In the genomic region with DNA sequence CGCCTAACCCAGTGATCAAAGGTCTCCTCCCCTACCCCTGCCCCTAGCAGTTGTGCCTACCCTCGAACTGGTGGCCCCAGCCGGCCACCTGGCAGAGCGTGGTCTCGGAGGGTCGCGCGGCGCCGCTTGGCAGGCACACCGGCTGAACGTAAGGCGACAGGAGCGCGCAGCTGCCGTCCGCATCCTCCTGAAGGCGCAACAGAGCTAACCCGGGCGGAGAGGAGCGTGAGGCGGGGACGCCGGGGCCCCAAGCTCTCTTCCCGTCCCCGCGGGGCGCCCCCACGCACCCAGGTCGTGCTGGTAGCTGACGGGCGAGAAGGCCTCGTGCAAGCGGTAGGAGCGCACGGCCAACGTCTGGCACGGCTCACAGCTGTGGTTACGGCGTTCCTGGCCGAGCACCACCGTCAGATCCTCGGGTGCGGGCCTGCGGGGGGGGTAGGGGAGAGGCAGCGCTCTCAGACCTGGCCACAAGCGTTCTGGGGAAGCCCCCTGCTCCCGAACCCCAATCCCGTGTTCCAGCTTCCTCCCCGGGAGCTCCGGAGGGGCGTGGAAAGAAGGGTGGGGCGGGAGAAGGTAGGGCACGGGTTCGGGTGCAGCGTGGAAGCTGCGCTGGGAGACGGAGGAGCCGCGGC, we compare ENCODE assay signal across 7 cellular contexts. TPM values are rescaled to one million over a fixed set of nuclear protein-coding genes. Genes with fewer than 3 reads are reported as not detected.
DNase-seq lines count a peak whose midpoint lies in the region; ATAC-seq and TF ChIP-seq lines count a peak whose summit lies in the region.
"Had no signal": no experiment of that assay in that cellular context is flagged by ENCODE, and none has a peak within 500 bp of the region (broad histone marks: within the 10 kb centered on the region; RNA-seq: fewer than 3 reads in every experiment).

No MANE protein-coding gene starts in this region.

- ATAC-seq in GM18909 (IDR thresholded peaks at IDR 0.05; ENCODE audit: poor library complexity, unreplicated experiment) (peak; percentile 21), HG03342 (IDR thresholded peaks at IDR 0.05; ENCODE audit: unreplicated experiment) (peak; percentile 19)
- peak; percentile 21 for ATAC-seq in activated CD8-positive, alpha-beta T cell treated with anti-CD3 and anti-CD28 coated beads, Interleukin-2, amount 10 ng/mL, durations not matched to agents 7 days and 5 days

- no peaks in the 10 kb centered on the region for H3K36me3 ChIP-seq in iPS-20b (ENCODE audit: insufficient read depth, low read depth, low read length)
- H3K36me3 ChIP-seq in vagina, result no peaks in the 10 kb centered on the region

- H3K9ac ChIP-seq in iPS-20b (ENCODE audit: low read depth, low read length), result no peak overlapping the region

- H3K36me3 Mint-ChIP-seq in activated CD8-positive, alpha-beta T cell treated with anti-CD3 and anti-CD28 coated beads, Interleukin-2, amount 10 ng/mL, durations not matched to agents 7 days and 5 days (ENCODE audit: low read depth), result no peaks in the 10 kb centered on the region

- H3K4me3 ChIP-seq in iPS-20b (ENCODE audit: low read length) (peak overlapping the region; percentile 47), vagina (peak overlapping the region; percentile 51 to 64)

- H3K27me3 ChIP-seq in iPS-20b (ENCODE audit: insufficient read depth, low read length) (peaks cover 89% of the 10 kb centered on the region), vagina (peaks cover 17% of the 10 kb centered on the region)

- no peak overlapping the region for H3K27ac ChIP-seq in iPS-20b (ENCODE audit: low read length)
- H3K27ac ChIP-seq in vagina, result peak overlapping the region; percentile 60

- intact Hi-C loops in vagina (cut with DNase I), result loop anchor here (2.0 kb wide), 1 partner anchor 45 kb away; no protein-coding TSS in a partner anchor

- H3K27ac Mint-ChIP-seq in activated CD8-positive, alpha-beta T cell treated with anti-CD3 and anti-CD28 coated beads, Interleukin-2, amount 10 ng/mL, durations not matched to agents 7 days and 5 days, result peak overlapping the region; percentile 74

- H3K4me1 Mint-ChIP-seq in activated CD8-positive, alpha-beta T cell treated with anti-CD3 and anti-CD28 coated beads, Interleukin-2, amount 10 ng/mL, durations not matched to agents 7 days and 5 days (ENCODE audit: low read depth), result peaks cover 48% of the 10 kb centered on the region

- DNase-seq in activated CD8-positive, alpha-beta T cell treated with anti-CD3 and anti-CD28 coated beads, Interleukin-2, amount 10 ng/mL, durations not matched to agents 7 days and 5 days, result peak; percentile 68
- DNase-seq in vagina (ENCODE audit: extremely low spot score in 2 of 2) (no peak), islet precursor cell (no peak)

- no peaks in the 10 kb centered on the region for H3K4me1 ChIP-seq in iPS-20b (ENCODE audit: insufficient read depth, low read length)
- peaks cover 43% of the 10 kb centered on the region for H3K4me1 ChIP-seq in vagina

- POLR2A ChIA-PET in activated CD8-positive, alpha-beta T cell treated with anti-CD3 and anti-CD28 coated beads, Interleukin-2, amount 10 ng/mL, durations not matched to agents 7 days and 5 days (lab: Charles Lee), result interaction anchor here (0.8 to 5.2 kb wide), 10 partner anchors 13 to 52 kb away, joined by 3 to 54 read pairs (median 15); partner anchors contain the start of genes GRK6 and PRR7

- no peak for TF ChIP-seq CTCF in vagina (IDR thresholded peaks at IDR 0.05)

- H3K9me3 ChIP-seq in iPS-20b (ENCODE audit: insufficient read depth, low read depth, low read length) (no peaks in the 10 kb centered on the region), vagina (no peaks in the 10 kb centered on the region)

- CTCF ChIA-PET in activated CD8-positive, alpha-beta T cell treated with anti-CD3 and anti-CD28 coated beads, Interleukin-2, amount 10 ng/mL, durations not matched to agents 7 days and 5 days (lab: Charles Lee), result interaction anchor here (0.8 to 8.8 kb wide), 35 partner anchors 11 to 399 kb away, joined by 3 to 337 read pairs (median 9); partner anchors contain the start of genes DBN1, DDX41, GRK6 and LMAN2

- H3K4me3 Mint-ChIP-seq in activated CD8-positive, alpha-beta T cell treated with anti-CD3 and anti-CD28 coated beads, Interleukin-2, amount 10 ng/mL, durations not matched to agents 7 days and 5 days, result peak overlapping the region; percentile 78

- TF ChIP-seq POLR2A in vagina (IDR thresholded peaks at IDR 0.05), result no peak

- H3K27me3 Mint-ChIP-seq in activated CD8-positive, alpha-beta T cell treated with anti-CD3 and anti-CD28 coated beads, Interleukin-2, amount 10 ng/mL, durations not matched to agents 7 days and 5 days (ENCODE audit: low read depth), result peaks cover 21% of the 10 kb centered on the region

- no peaks in the 10 kb centered on the region for H3K9me3 Mint-ChIP-seq in activated CD8-positive, alpha-beta T cell treated with anti-CD3 and anti-CD28 coated beads, Interleukin-2, amount 10 ng/mL, durations not matched to agents 7 days and 5 days (ENCODE audit: insufficient read depth)

RNA-seq across cellular contexts. Expression of gene PFN3, which starts 2.8 kb away (rescaled TPM):
- not detected for total RNA-seq in activated CD8-positive, alpha-beta T cell treated with anti-CD3 and anti-CD28 coated beads, Interleukin-2, amount 10 ng/mL, durations not matched to agents 7 days and 5 days
- not detected for total RNA-seq in vagina
- total RNA-seq: renal cortical epithelial cell had no signal

RNA-seq across cellular contexts. Expression of gene F12, which starts 6.1 kb away (rescaled TPM):
- total RNA-seq in activated CD8-positive, alpha-beta T cell treated with anti-CD3 and anti-CD28 coated beads, Interleukin-2, amount 10 ng/mL, durations not matched to agents 7 days and 5 days, result 1 to 10 TPM; 3.2 to 3.5 TPM
- total RNA-seq in vagina, result 5.2 TPM

RNA-seq across cellular contexts. Expression of gene SLC34A1, which starts 19.1 kb away (rescaled TPM):
- 1 to 10 TPM; 2.0 to 2.1 TPM for total RNA-seq in activated CD8-positive, alpha-beta T cell treated with anti-CD3 and anti-CD28 coated beads, Interleukin-2, amount 10 ng/mL, durations not matched to agents 7 days and 5 days
- not detected for total RNA-seq in vagina

RNA-seq across cellular contexts. Expression of gene GRK6, which starts 23.2 kb away (rescaled TPM):
- 100 to 1,000 TPM; 206 to 213 TPM for total RNA-seq in activated CD8-positive, alpha-beta T cell treated with anti-CD3 and anti-CD28 coated beads, Interleukin-2, amount 10 ng/mL, durations not matched to agents 7 days and 5 days
- 28.7 TPM for total RNA-seq in vagina

RNA-seq across cellular contexts. Expression of gene PRR7, which starts 43.3 kb away (rescaled TPM):
- total RNA-seq in activated CD8-positive, alpha-beta T cell treated with anti-CD3 and anti-CD28 coated beads, Interleukin-2, amount 10 ng/mL, durations not matched to agents 7 days and 5 days, result 10 to 100 TPM in 1 of 2 experiments, 1 to 10 TPM in 1; 9.8 to 11.6 TPM
- 1.2 TPM for total RNA-seq in vagina
